23 cellular contexts compared by ENCODE assay signal in the genomic region with DNA sequence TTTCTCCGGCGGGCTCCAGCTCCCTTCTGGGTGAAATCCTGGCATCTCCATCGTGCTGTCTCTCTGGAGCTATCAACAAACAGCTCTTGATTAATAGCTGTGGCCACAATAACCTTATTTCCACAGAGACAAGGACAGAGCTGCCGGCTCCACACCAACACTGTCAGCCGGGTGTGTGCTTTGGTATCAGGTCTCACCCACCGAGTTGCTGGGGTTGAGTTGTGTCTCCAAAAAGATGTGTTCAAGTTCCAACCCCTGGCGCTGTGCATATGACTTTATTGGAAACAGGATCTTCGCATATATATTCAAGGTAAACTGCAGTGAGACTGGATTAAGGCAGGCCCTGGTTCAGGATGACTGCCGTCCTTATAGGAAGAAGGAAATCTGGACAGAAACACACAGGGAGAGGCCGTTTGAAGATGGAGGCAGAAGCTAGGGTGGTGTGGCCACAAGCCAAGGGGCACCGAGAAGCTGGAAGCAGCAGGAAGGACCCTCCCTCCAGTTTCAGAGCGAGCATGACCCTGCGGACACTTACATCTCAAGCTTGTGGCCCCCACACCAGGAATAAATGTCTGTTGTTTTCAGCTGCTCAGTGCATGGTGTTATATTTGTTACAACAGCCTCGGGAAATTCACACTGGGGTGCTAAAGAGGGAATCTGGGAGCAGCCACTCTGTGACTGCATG.
A peak's percentile ranks its signal among the peaks of the same experiment; 100 is the strongest.
DNase-seq lines count a peak whose midpoint lies in the region; ATAC-seq and TF ChIP-seq lines count a peak whose summit lies in the region.
"Had no signal": no experiment of that assay in that cellular context is flagged by ENCODE, and none has a peak within 500 bp of the region (broad histone marks: within the 10 kb centered on the region; RNA-seq: fewer than 3 reads in every experiment).

No MANE protein-coding gene starts in this region.

- intact Hi-C loops in cardiac septum (cut with DNase I), result no loop called here
- intact Hi-C loops in Right ventricle myocardium inferior (cut with DNase I), result no loop called here

- no peaks in the 10 kb centered on the region for H3K9me3 Mint-ChIP-seq in nephron progenitor cell

- H3K4me1 Mint-ChIP-seq in nephron progenitor cell, result peaks cover 12% of the 10 kb centered on the region
- H3K4me1 Mint-ChIP-seq: IgD-negative memory B cell had no signal

- ATAC-seq in Right ventricle myocardium inferior, result no peak
- ATAC-seq: A549 had no signal

- H3K27me3 Mint-ChIP-seq in nephron progenitor cell (ENCODE audit: low read depth, poor library complexity), result peaks cover 28% of the 10 kb centered on the region

- DNase-seq in cardiac septum (ENCODE audit: low spot score) (peak; percentile 70), Right ventricle myocardium inferior (ENCODE audit: missing footprints) (no peak), islet precursor cell (peak; percentile 25), NCI-H526 (lab: John Stamatoyannopoulos, UW) (no peak), nephron progenitor cell (no peak), activated gamma-delta T cell treated with Interleukin-2 at 50 U/mL for 16 hours (no peak)
- DNase-seq in stimulated activated CD8-positive, alpha-beta memory T cell treated with anti-CD3 and anti-CD28 coated beads, Interleukin-4, amount 100 ng/mL, for 48 hours, result peak; percentile 3
- DNase-seq: DMS53, GDM1, GOT3, HCEC 1CT, MV-4-11, NCI-H1105 treated with DMSO at 0.1 percent for 48 hours, NCI-H2029 treated with DMSO at 0.1 percent for 48 hours, NCI-H226, NCI-H510A treated with DMSO at 0.1 percent for 48 hours, RPMI8226, SIG-M5, SK-N-SH had no signal

- no peaks in the 10 kb centered on the region for H3K36me3 Mint-ChIP-seq in nephron progenitor cell (ENCODE audit: low read depth)
- H3K36me3 Mint-ChIP-seq: CD14-positive monocyte, IgD-negative memory B cell had no signal

- no peak for TF ChIP-seq CTCF in nephron progenitor cell (IDR thresholded peaks at IDR 0.05)

- no peak overlapping the region for H3K4me3 Mint-ChIP-seq in nephron progenitor cell
- H3K4me3 Mint-ChIP-seq: B cell, CD14-positive monocyte, IgD-negative memory B cell had no signal

- H3K27ac Mint-ChIP-seq in nephron progenitor cell, result no peak overlapping the region
- H3K27ac Mint-ChIP-seq: B cell, IgD-negative memory B cell had no signal

Comparison
In these comparisons a context has a peak if more than half of its experiments do, and no peak if none do; other contexts are left out.
1. DNase-seq: peak in cardiac septum (single experiment), islet precursor cell (single experiment) and stimulated activated CD8-positive, alpha-beta memory T cell treated with anti-CD3 and anti-CD28 coated beads, Interleukin-4, amount 100 ng/mL, for 48 hours (single experiment); none in Right ventricle myocardium inferior (single experiment), NCI-H526 (0 of 2), nephron progenitor cell (single experiment) and activated gamma-delta T cell treated with Interleukin-2 at 50 U/mL for 16 hours (single experiment).